Comparison of ENCODE assay signal across 8 cellular contexts in the genomic region with DNA sequence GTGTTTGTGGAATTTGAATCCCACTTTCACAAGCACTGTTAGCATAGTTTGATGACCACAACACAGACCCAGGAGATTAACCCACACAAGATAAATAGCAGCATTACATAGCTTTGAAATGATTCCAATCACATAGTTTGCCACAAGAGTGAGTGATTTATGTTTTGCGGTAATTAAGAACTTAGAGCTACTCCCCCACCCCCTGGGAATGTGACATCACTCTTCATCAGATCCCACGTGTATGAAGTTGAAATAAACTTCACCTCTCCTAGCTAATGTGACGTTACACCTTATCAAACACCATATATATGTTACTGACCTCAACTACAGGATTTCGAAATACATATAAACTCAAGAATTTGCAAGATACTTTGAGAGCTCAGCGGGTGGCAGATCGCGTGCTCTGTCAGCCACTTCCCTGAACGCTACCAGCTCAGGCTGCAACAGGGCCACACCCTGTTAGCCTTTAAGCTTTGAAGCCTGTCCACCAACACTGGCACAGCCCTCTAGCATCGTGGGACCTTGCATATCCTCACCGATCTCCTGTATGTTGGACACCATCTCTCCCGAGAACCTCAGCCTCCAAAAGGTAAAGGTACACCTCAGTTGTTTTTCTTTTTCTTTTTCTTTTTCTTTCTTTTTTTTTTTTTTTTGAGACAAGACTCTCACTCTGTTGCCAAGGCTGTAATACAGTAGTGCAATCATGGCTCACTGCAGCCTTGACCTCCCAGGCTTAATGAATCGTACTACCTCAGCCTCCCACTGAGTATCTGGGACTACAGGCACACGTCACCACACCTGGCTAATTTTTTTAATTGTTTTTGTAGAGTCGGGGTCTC. TPM values are rescaled to one million over a fixed set of nuclear protein-coding genes. Genes with fewer than 3 reads are reported as not detected.
DNase-seq lines count a peak whose midpoint lies in the region; ATAC-seq and TF ChIP-seq lines count a peak whose summit lies in the region.

No MANE protein-coding gene starts in this region.

- POLR2A ChIA-PET in HEK293T (lab: Yijun Ruan, JAX) (interaction anchor here (1.0 kb wide), 1 partner anchor 45 kb away, joined by 3 read pairs; no protein-coding TSS in a partner anchor), T-cell (lab: Charles Lee) (interaction anchor here in 1 of 2 donors (0.6 kb wide), 1 partner anchor 43 kb away, joined by 3 read pairs; no protein-coding TSS in a partner anchor)

- H3K4me3 Mint-ChIP-seq in T-cell = peak overlapping the region; percentile 42 to 94 (median 65)
- peak overlapping the region; percentile 83 for H3K4me3 Mint-ChIP-seq in glutamatergic neuron (ENCODE audit: unreplicated experiment)
- H3K4me3 Mint-ChIP-seq in type B pancreatic cell = peak overlapping the region; percentile 83

- H3K27me3 Mint-ChIP-seq in T-cell = peaks cover 0 to 4% of the 10 kb centered on the region in 2 donors
- peaks cover 6% of the 10 kb centered on the region for H3K27me3 Mint-ChIP-seq in glutamatergic neuron (ENCODE audit: unreplicated experiment)
- H3K27me3 Mint-ChIP-seq in type B pancreatic cell = peaks cover 11% of the 10 kb centered on the region

- H3K36me3 Mint-ChIP-seq in T-cell = no peaks in the 10 kb centered on the region
- no peaks in the 10 kb centered on the region for H3K36me3 Mint-ChIP-seq in glutamatergic neuron (ENCODE audit: unreplicated experiment)
- no peaks in the 10 kb centered on the region for H3K36me3 Mint-ChIP-seq in type B pancreatic cell

- H3K27ac Mint-ChIP-seq in T-cell (peak overlapping the region; percentile 71 to 75), glutamatergic neuron (ENCODE audit: unreplicated experiment) (peak overlapping the region; percentile 49), type B pancreatic cell (peak overlapping the region; percentile 91)

- ATAC-seq in T-cell (replicated peaks in 1 of 4) = no peak
- no peak for ATAC-seq in GM21360 (IDR thresholded peaks at IDR 0.05; ENCODE audit: unreplicated experiment)

- H3K4me1 Mint-ChIP-seq in T-cell (peaks cover 27 to 36% (median 31%) of the 10 kb centered on the region in 3 donors), glutamatergic neuron (ENCODE audit: low read depth, unreplicated experiment) (peaks cover 17% of the 10 kb centered on the region), type B pancreatic cell (ENCODE audit: unreplicated experiment) (peaks cover 11% of the 10 kb centered on the region)

- no peak for TF ChIP-seq CTCF in glutamatergic neuron (IDR thresholded peaks at IDR 0.05; ENCODE audit: partially characterized antibody, unreplicated experiment)
- TF ChIP-seq CTCF in type B pancreatic cell (conservative IDR thresholded peaks at IDR 0.05) = no peak

- DNase-seq in AG08396 (ENCODE audit: low spot score) (peak; percentile 6), HEK293T (ENCODE audit: extremely low spot score) (peak; percentile 66), T-cell (peak in 7 of 34 experiments; percentile 2 to 27 (median 13)), glutamatergic neuron (no peak), type B pancreatic cell (ENCODE audit: extremely low spot score, unreplicated experiment) (no peak), HuH-7.5 (ENCODE audit: low spot score) (no peak), anterior cingulate cortex (lab: John Stamatoyannopoulos, UW) (no peak)

- CTCF ChIA-PET in HEK293T (lab: Yijun Ruan, JAX) (no interaction called here), T-cell (lab: Charles Lee) (interaction anchor here (0.8 to 1.0 kb wide), 3 partner anchors 45 to 134 kb away, joined by 3 to 9 read pairs (median 6); no protein-coding TSS in a partner anchor)

- H3K9me3 Mint-ChIP-seq in T-cell = no peaks in the 10 kb centered on the region
- peaks cover 5% of the 10 kb centered on the region for H3K9me3 Mint-ChIP-seq in glutamatergic neuron (ENCODE audit: unreplicated experiment)
- H3K9me3 Mint-ChIP-seq in type B pancreatic cell = no peaks in the 10 kb centered on the region

TF ChIP-seq in HEK293T, 16 proteins besides CTCF, POLR2A, EP300 and RAD21:
- TF ChIP-seq NFRKB (IDR thresholded peaks at IDR 0.05) = no peak
- TF ChIP-seq ARNT (IDR thresholded peaks at IDR 0.05) = peak; percentile 75
- TF ChIP-seq, protein P1, sequence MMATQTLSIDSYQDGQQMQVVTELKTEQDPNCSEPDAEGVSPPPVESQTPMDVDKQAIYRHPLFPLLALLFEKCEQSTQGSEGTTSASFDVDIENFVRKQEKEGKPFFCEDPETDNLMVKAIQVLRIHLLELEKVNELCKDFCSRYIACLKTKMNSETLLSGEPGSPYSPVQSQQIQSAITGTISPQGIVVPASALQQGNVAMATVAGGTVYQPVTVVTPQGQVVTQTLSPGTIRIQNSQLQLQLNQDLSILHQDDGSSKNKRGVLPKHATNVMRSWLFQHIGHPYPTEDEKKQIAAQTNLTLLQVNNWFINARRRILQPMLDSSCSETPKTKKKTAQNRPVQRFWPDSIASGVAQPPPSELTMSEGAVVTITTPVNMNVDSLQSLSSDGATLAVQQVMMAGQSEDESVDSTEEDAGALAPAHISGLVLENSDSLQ (IDR thresholded peaks at IDR 0.05) = peak; percentile 94
- peak; percentile 81 for TF ChIP-seq L3MBTL2 (conservative IDR thresholded peaks at IDR 0.05)
- TF ChIP-seq BHLHE40 (IDR thresholded peaks at IDR 0.05; ENCODE audit: borderline replicate concordance) = no peak
- TF ChIP-seq SUZ12 (IDR thresholded peaks at IDR 0.05) = no peak
- TF ChIP-seq SP1 (IDR thresholded peaks at IDR 0.05) = no peak
- no peak for TF ChIP-seq FOXM1 (IDR thresholded peaks at IDR 0.05; ENCODE audit: borderline replicate concordance)
- peak; percentile 72 for TF ChIP-seq ZNF384 (IDR thresholded peaks at IDR 0.05)
- TF ChIP-seq ELF4 (IDR thresholded peaks at IDR 0.05) = no peak
- TF ChIP-seq FOXK2 (IDR thresholded peaks at IDR 0.05) = no peak
- peak; percentile 37; the same call in 1 of the 2 replicates for TF ChIP-seq LEF1 (IDR thresholded peaks at IDR 0.05; ENCODE audit: borderline replicate concordance)
- peak; percentile 91 for TF ChIP-seq CTBP1 (IDR thresholded peaks at IDR 0.05; ENCODE audit: borderline replicate concordance)
- TF ChIP-seq FOXA1 (IDR thresholded peaks at IDR 0.05) = no peak
- TF ChIP-seq HDGF (IDR thresholded peaks at IDR 0.05; ENCODE audit: borderline replicate concordance) = no peak
- TF ChIP-seq TARDBP (IDR thresholded peaks at IDR 0.05) = no peak

RNA-seq across cellular contexts. Expression of a gene that starts 1.8 kb away (rescaled TPM):
- total RNA-seq in T-cell (10 to 100 TPM; 46.2 to 66.7 (median 52.2) TPM), glutamatergic neuron (ENCODE audit: unreplicated experiment) (117 TPM), type B pancreatic cell (ENCODE audit: low replicate concordance) (11.4 and 35.6 TPM in 2 replicates)

Comparison
In these comparisons a context has a peak if more than half of its experiments do, and no peak if none do; other contexts are left out.
1. DNase-seq: peak in AG08396 (single experiment) and HEK293T (single experiment); none in glutamatergic neuron (single experiment), type B pancreatic cell (single experiment), HuH-7.5 (single experiment) and anterior cingulate cortex (0 of 58).
2. Peak in every context shown above with its lines, with median percentiles within 50 percentile points of each other: H3K27ac Mint-ChIP-seq and H3K4me3 Mint-ChIP-seq.